In the genomic region with DNA sequence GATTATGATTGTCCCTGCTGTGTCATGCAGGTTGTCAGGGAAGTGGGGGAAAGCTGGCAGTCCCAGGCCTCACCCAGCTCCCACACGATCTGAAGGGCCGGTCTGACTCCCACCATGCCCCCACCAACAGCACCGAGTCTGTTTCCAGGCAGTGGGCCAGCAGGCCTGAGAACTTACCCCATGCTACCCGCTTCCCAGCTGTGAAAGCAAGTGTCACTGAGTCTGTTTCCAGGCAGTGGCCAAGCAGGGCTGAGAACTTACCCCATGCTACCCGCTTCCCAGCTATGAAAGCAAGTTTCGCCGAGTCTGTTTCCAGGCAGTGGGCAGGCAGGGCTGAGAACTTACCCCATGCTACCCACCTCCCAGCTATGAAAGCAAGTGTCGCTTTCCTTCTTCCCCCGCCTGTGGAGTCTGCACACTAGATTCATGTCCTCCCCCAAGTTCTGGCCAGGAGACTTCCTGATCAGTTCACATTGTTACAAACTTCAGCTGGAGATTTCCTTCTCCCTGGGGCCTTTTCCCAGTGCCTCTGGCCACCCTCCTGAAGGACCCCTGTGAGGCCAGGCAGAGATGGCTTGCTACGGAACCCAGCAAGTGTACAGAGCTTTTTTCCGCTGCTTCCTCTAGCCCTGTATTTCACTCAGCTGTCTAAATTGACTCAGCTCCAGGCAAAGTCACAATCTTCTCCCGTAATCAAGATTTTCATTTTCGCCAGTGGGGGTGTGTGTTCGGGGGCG, we compare ENCODE assay signal across 1 cellular context.
TF ChIP-seq lines count a peak whose summit lies in the region.

No MANE protein-coding gene starts in this region.

TF ChIP-seq in H1, 55 proteins besides CTCF, POLR2A, EP300 and RAD21:
- TF ChIP-seq, protein P1, sequence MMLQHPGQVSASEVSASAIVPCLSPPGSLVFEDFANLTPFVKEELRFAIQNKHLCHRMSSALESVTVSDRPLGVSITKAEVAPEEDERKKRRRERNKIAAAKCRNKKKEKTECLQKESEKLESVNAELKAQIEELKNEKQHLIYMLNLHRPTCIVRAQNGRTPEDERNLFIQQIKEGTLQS (IDR thresholded peaks at IDR 0.05; ENCODE audit: insufficient read depth, low read depth, low read length) = no peak
- TF ChIP-seq, protein P2, sequence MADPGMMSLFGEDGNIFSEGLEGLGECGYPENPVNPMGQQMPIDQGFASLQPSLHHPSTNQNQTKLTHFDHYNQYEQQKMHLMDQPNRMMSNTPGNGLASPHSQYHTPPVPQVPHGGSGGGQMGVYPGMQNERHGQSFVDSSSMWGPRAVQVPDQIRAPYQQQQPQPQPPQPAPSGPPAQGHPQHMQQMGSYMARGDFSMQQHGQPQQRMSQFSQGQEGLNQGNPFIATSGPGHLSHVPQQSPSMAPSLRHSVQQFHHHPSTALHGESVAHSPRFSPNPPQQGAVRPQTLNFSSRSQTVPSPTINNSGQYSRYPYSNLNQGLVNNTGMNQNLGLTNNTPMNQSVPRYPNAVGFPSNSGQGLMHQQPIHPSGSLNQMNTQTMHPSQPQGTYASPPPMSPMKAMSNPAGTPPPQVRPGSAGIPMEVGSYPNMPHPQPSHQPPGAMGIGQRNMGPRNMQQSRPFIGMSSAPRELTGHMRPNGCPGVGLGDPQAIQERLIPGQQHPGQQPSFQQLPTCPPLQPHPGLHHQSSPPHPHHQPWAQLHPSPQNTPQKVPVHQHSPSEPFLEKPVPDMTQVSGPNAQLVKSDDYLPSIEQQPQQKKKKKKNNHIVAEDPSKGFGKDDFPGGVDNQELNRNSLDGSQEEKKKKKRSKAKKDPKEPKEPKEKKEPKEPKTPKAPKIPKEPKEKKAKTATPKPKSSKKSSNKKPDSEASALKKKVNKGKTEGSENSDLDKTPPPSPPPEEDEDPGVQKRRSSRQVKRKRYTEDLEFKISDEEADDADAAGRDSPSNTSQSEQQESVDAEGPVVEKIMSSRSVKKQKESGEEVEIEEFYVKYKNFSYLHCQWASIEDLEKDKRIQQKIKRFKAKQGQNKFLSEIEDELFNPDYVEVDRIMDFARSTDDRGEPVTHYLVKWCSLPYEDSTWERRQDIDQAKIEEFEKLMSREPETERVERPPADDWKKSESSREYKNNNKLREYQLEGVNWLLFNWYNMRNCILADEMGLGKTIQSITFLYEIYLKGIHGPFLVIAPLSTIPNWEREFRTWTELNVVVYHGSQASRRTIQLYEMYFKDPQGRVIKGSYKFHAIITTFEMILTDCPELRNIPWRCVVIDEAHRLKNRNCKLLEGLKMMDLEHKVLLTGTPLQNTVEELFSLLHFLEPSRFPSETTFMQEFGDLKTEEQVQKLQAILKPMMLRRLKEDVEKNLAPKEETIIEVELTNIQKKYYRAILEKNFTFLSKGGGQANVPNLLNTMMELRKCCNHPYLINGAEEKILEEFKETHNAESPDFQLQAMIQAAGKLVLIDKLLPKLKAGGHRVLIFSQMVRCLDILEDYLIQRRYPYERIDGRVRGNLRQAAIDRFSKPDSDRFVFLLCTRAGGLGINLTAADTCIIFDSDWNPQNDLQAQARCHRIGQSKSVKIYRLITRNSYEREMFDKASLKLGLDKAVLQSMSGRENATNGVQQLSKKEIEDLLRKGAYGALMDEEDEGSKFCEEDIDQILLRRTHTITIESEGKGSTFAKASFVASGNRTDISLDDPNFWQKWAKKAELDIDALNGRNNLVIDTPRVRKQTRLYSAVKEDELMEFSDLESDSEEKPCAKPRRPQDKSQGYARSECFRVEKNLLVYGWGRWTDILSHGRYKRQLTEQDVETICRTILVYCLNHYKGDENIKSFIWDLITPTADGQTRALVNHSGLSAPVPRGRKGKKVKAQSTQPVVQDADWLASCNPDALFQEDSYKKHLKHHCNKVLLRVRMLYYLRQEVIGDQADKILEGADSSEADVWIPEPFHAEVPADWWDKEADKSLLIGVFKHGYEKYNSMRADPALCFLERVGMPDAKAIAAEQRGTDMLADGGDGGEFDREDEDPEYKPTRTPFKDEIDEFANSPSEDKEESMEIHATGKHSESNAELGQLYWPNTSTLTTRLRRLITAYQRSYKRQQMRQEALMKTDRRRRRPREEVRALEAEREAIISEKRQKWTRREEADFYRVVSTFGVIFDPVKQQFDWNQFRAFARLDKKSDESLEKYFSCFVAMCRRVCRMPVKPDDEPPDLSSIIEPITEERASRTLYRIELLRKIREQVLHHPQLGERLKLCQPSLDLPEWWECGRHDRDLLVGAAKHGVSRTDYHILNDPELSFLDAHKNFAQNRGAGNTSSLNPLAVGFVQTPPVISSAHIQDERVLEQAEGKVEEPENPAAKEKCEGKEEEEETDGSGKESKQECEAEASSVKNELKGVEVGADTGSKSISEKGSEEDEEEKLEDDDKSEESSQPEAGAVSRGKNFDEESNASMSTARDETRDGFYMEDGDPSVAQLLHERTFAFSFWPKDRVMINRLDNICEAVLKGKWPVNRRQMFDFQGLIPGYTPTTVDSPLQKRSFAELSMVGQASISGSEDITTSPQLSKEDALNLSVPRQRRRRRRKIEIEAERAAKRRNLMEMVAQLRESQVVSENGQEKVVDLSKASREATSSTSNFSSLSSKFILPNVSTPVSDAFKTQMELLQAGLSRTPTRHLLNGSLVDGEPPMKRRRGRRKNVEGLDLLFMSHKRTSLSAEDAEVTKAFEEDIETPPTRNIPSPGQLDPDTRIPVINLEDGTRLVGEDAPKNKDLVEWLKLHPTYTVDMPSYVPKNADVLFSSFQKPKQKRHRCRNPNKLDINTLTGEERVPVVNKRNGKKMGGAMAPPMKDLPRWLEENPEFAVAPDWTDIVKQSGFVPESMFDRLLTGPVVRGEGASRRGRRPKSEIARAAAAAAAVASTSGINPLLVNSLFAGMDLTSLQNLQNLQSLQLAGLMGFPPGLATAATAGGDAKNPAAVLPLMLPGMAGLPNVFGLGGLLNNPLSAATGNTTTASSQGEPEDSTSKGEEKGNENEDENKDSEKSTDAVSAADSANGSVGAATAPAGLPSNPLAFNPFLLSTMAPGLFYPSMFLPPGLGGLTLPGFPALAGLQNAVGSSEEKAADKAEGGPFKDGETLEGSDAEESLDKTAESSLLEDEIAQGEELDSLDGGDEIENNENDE (IDR thresholded peaks at IDR 0.05; ENCODE audit: insufficient replicate concordance, low read length) = no peak
- TF ChIP-seq SIN3A (conservative IDR thresholded peaks at IDR 0.05 in 1 of 2, IDR thresholded peaks at IDR 0.05 in 1 of 2; ENCODE audit: low read depth in 1 of 2, low read length in 2 of 2) (no peak), YY1 (IDR thresholded peaks at IDR 0.05; ENCODE audit: low read depth, low read length) (no peak), ZNF274 (IDR thresholded peaks at IDR 0.05; ENCODE audit: borderline replicate concordance, extremely low read depth, low read length) (no peak), GABPA (IDR thresholded peaks at IDR 0.05; ENCODE audit: borderline replicate concordance, insufficient read depth, low read length) (no peak), SRF (IDR thresholded peaks at IDR 0.05; ENCODE audit: low read depth, low read length) (no peak), SAP30 (IDR thresholded peaks at IDR 0.05; ENCODE audit: insufficient read depth, insufficient replicate concordance, low read length) (no peak), POU5F1 (IDR thresholded peaks at IDR 0.05; ENCODE audit: low read depth, low read length) (no peak), CREB1 (IDR thresholded peaks at IDR 0.05) (no peak), TCF12 (IDR thresholded peaks at IDR 0.05; ENCODE audit: low read depth, low read length) (no peak), USF2 (IDR thresholded peaks at IDR 0.05; ENCODE audit: low read length) (no peak), CHD2 (IDR thresholded peaks at IDR 0.05; ENCODE audit: low read length) (no peak), KDM4A (IDR thresholded peaks at IDR 0.05; ENCODE audit: low read depth, low read length, severe bottlenecking) (no peak)
